8 cellular contexts compared by ENCODE assay signal in the genomic region with DNA sequence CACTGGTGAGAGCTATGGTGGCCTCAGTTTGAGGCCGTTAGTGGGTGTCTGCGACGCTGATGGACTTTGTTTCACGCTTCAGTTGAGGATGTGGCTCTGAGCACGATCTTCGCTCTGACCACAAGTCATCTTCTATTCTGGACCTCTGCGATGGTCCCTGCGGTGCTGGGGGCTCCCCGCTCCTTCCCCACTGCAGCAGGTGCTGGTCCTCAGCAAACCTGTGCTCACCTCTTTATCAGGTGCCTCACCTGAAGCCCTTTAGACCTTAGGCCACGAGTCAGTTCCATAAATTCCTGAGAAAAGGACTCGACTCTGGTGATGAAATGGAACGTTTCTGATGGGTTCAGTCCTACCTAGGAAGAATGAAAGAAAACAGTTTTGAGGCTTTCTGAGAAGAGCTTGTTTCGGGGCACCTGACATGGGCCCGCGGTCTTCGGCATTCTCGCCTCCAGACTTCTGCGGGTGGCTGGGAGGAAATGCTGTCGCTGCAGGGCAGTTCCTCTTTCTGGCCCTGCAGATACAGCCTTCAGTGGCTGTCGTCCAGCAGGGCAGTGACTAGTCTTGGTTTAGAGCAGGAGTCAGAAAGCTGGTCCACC.
A peak's percentile ranks its signal among the peaks of the same experiment; 100 is the strongest.
DNase-seq lines count a peak whose midpoint lies in the region; ATAC-seq and TF ChIP-seq lines count a peak whose summit lies in the region.

No MANE protein-coding gene starts in this region.

- CTCF ChIA-PET in GM10248 (lab: Yijun Ruan, JAX) = interaction anchor here (0.8 to 1.0 kb wide), 2 partner anchors 31 to 187 kb away, joined by 3 read pairs; no protein-coding TSS in a partner anchor

- ATAC-seq in GM21576 (IDR thresholded peaks at IDR 0.05; ENCODE audit: unreplicated experiment) (peak; percentile 38), HG03520 (IDR thresholded peaks at IDR 0.05; ENCODE audit: unreplicated experiment) (no peak)

- TF ChIP-seq CTCF in GM10248 (IDR thresholded peaks at IDR 0.05; ENCODE audit: control extremely low read depth, extremely low read depth, low read depth, missing control alignments) = no peak

- POLR2A ChIA-PET in GM10248 (lab: Yijun Ruan, JAX) = interaction anchor here (1.0 kb wide), 1 partner anchor 14 kb away, joined by 3 read pairs; no protein-coding TSS in a partner anchor

- DNase-seq in GM10248 (ENCODE audit: extremely low spot score) = peak; percentile 92
- peak; percentile 97 for DNase-seq in RPMI8226
- DNase-seq in iPS-NIHi7 (ENCODE audit: extremely low spot score) = peak; percentile 7
- DNase-seq in COR-L47 (lab: John Stamatoyannopoulos, UW) = no peak
- no peak for DNase-seq in islet precursor cell
- DNase-seq in activated gamma-delta T cell (lab: John Stamatoyannopoulos, UW) = no peak

Comparison
In these comparisons a context has a peak if more than half of its experiments do, and no peak if none do; other contexts are left out.
1. DNase-seq: peak in GM10248 (single experiment), RPMI8226 (single experiment) and iPS-NIHi7 (single experiment); none in COR-L47 (single experiment), islet precursor cell (single experiment) and activated gamma-delta T cell (single experiment).